Comparison of ENCODE assay signal across 21 cellular contexts in genomic region chr11:126545057-126545555, GRCh38.
DNase-seq lines count a peak whose midpoint lies in the region; ATAC-seq and TF ChIP-seq lines count a peak whose summit lies in the region.
"Had no signal": no experiment of that assay in that cellular context is flagged by ENCODE, and none has a peak within 500 bp of the region (broad histone marks: within the 10 kb centered on the region; RNA-seq: fewer than 3 reads in every experiment).

No MANE protein-coding gene starts in this region.

- H3K27ac ChIP-seq in GM23338 (ENCODE audit: low read depth) (no peak overlapping the region), neural progenitor cell (no peak overlapping the region)
- H3K27ac ChIP-seq: 22Rv1, GM23248, SJSA1 had no signal

- no peaks in the 10 kb centered on the region for H3F3A ChIP-seq in GM23338 (replicated peaks; ENCODE audit: low read depth)
- peaks cover 25% of the 10 kb centered on the region for H3F3A ChIP-seq in neural progenitor cell (ENCODE audit: low read depth)

- H3K36me3 ChIP-seq in GM23338 (ENCODE audit: insufficient read depth) (no peaks in the 10 kb centered on the region), neural progenitor cell (no peaks in the 10 kb centered on the region)
- H3K36me3 ChIP-seq: SJSA1 had no signal

- no peaks in the 10 kb centered on the region for H3K9me2 ChIP-seq in GM23338 (ENCODE audit: insufficient read depth)

- H3K27me3 Mint-ChIP-seq in GM23338 (ENCODE audit: insufficient read depth, low read depth, poor library complexity) (peaks cover 3% of the 10 kb centered on the region), chondrocyte (ENCODE audit: low read depth) (peaks cover 5% of the 10 kb centered on the region), neural progenitor cell (ENCODE audit: insufficient read depth, low read depth) (peaks cover 6% of the 10 kb centered on the region)

- no peaks in the 10 kb centered on the region for H3K27me3 ChIP-seq in GM23338 (ENCODE audit: insufficient read depth)
- H3K27me3 ChIP-seq in neural progenitor cell: no peaks in the 10 kb centered on the region
- H3K27me3 ChIP-seq: SJSA1 had no signal

- H3K9me3 Mint-ChIP-seq in GM23338: no peaks in the 10 kb centered on the region
- H3K9me3 Mint-ChIP-seq in chondrocyte (ENCODE audit: low read depth): no peaks in the 10 kb centered on the region
- H3K9me3 Mint-ChIP-seq in neural progenitor cell: no peaks in the 10 kb centered on the region
- H3K9me3 Mint-ChIP-seq: H9 had no signal

- H3K4me1 ChIP-seq in GM23338 (ENCODE audit: insufficient read depth) (peaks cover 18% of the 10 kb centered on the region), neural progenitor cell (peaks cover 32% of the 10 kb centered on the region)

- H3K9ac ChIP-seq in neural progenitor cell: no peak overlapping the region
- H3K9ac ChIP-seq: GM23248 had no signal

- H3K4me2 ChIP-seq in GM23338 (peak overlapping the region; percentile 14), neural progenitor cell (peak overlapping the region; percentile 63)

- H2AFZ ChIP-seq in GM23338 (no peak overlapping the region), neural progenitor cell (replicated peaks) (no peak overlapping the region)
- H2AFZ ChIP-seq: GM23248 had no signal

- no peak for ATAC-seq in GM23338
- no peak for ATAC-seq in GM19035 (IDR thresholded peaks at IDR 0.05; ENCODE audit: unreplicated experiment)
- ATAC-seq: HepG2 had no signal

- H4K20me1 ChIP-seq in GM23338 (replicated peaks; ENCODE audit: insufficient read depth): no peaks in the 10 kb centered on the region
- H4K20me1 ChIP-seq in neural progenitor cell (ENCODE audit: low read depth): peaks cover 17% of the 10 kb centered on the region

- H3K79me2 ChIP-seq in GM23338 (replicated peaks; ENCODE audit: insufficient read depth) (no peaks in the 10 kb centered on the region), neural progenitor cell (ENCODE audit: low read depth) (no peaks in the 10 kb centered on the region)

- DNase-seq in DMS 273 (lab: John Stamatoyannopoulos, UW; ENCODE audit: unreplicated experiment): peak; percentile 7
- no peak for DNase-seq in DMS 273 treated with DMSO at 0.1 percent for 48 hours (lab: John Stamatoyannopoulos, UW)
- DNase-seq in GM23338 (ENCODE audit: low spot score): no peak
- peak; percentile 21 for DNase-seq in chondrocyte (ENCODE audit: low spot score)
- DNase-seq in neural progenitor cell (ENCODE audit: low spot score): no peak
- DNase-seq in SIG-M5 treated with dmso at 0.1 percent for 504 hours (lab: John Stamatoyannopoulos, UW; ENCODE audit: unreplicated experiment): no peak
- no peak for DNase-seq in NCI-H345 (lab: John Stamatoyannopoulos, UW)
- DNase-seq: Calu3; Karpas-422; NCI-H1436 treated with DMSO at 0.1 percent for 48 hours; NCI-H187 treated with DMSO at 0.1 percent for 48 hours; NCI-H510A; NCI-H748 treated with DMSO at 0.1 percent for 48 hours; NK-92 treated with Interleukin-12 subunit alpha and Interleukin-12 subunit beta, amount 100 ng/mL, for 24 hours had no signal

- H3K9me3 ChIP-seq in neural progenitor cell (ENCODE audit: low read depth): no peaks in the 10 kb centered on the region
- H3K9me3 ChIP-seq: SJSA1 had no signal

- no peak overlapping the region for H3K4me3 Mint-ChIP-seq in GM23338
- no peak overlapping the region for H3K4me3 Mint-ChIP-seq in chondrocyte (ENCODE audit: unreplicated experiment)
- peak overlapping the region; percentile 27 for H3K4me3 Mint-ChIP-seq in neural progenitor cell
- H3K4me3 Mint-ChIP-seq: B cell, H9 had no signal

- H3K4me3 ChIP-seq in GM23338 (no peak overlapping the region), neural progenitor cell (no peak overlapping the region)
- H3K4me3 ChIP-seq: GM23248, SJSA1 had no signal

- H3K36me3 Mint-ChIP-seq in GM23338 (ENCODE audit: low read depth) (no peaks in the 10 kb centered on the region), chondrocyte (ENCODE audit: low read depth) (no peaks in the 10 kb centered on the region), neural progenitor cell (no peaks in the 10 kb centered on the region)

- H3K27ac Mint-ChIP-seq in GM23338: no peak overlapping the region
- no peak overlapping the region for H3K27ac Mint-ChIP-seq in chondrocyte (ENCODE audit: unreplicated experiment)
- H3K27ac Mint-ChIP-seq in neural progenitor cell: peak overlapping the region; percentile 29
- H3K27ac Mint-ChIP-seq: B cell had no signal

- H3K4me1 Mint-ChIP-seq in GM23338 (peaks cover 44% of the 10 kb centered on the region), chondrocyte (ENCODE audit: low read depth) (peaks cover 7% of the 10 kb centered on the region), neural progenitor cell (peaks cover 56% of the 10 kb centered on the region)
- H3K4me1 Mint-ChIP-seq: B cell had no signal

- TF ChIP-seq CTCF in GM23338 (conservative IDR thresholded peaks at IDR 0.05; ENCODE audit: low read depth in 2 of 2): no peak
- no peak for TF ChIP-seq CTCF in chondrocyte (IDR thresholded peaks at IDR 0.05)
- no peak for TF ChIP-seq CTCF in neural progenitor cell (IDR thresholded peaks at IDR 0.05)

TF ChIP-seq in GM23338, 12 proteins besides CTCF, POLR2A, EP300 and RAD21 (continues in another document):
- no peak for TF ChIP-seq POLR2AphosphoS5 (IDR thresholded peaks at IDR 0.05; ENCODE audit: low read depth)
- no peak for TF ChIP-seq JUNB (IDR thresholded peaks at IDR 0.05; ENCODE audit: unreplicated experiment)
- TF ChIP-seq REST (IDR thresholded peaks at IDR 0.05; ENCODE audit: unreplicated experiment): no peak
- TF ChIP-seq NANOG (IDR thresholded peaks at IDR 0.05; ENCODE audit: borderline replicate concordance): no peak
- no peak for TF ChIP-seq ETS1 (IDR thresholded peaks at IDR 0.05)

Comparison
In these comparisons a context has a peak if more than half of its experiments do, and no peak if none do; other contexts are left out.
1. DNase-seq: peak in DMS 273 (single experiment) and chondrocyte (single experiment); none in DMS 273 treated with DMSO at 0.1 percent for 48 hours (single experiment), GM23338 (single experiment), neural progenitor cell (single experiment), SIG-M5 treated with dmso at 0.1 percent for 504 hours (single experiment) and NCI-H345 (single experiment).